ENCODE assay signal across 12 cellular contexts in genomic region chr21:37496972-37497371, GRCh38.
DNase-seq lines count a peak whose midpoint lies in the region; ATAC-seq, FAIRE-seq and TF ChIP-seq lines count a peak whose summit lies in the region.
"Had no signal": no experiment of that assay in that cellular context is flagged by ENCODE, and none has a peak within 500 bp of the region (broad histone marks: within the 10 kb centered on the region; RNA-seq: fewer than 3 reads in every experiment).

No MANE protein-coding gene starts in this region.

- CTCF ChIA-PET in GM12878 (lab: Yijun Ruan, JAX): interaction anchor here (0.5 to 2.4 kb wide), 11 partner anchors 9 to 520 kb away, joined by 3 to 18 read pairs (median 6); no protein-coding TSS in a partner anchor

- no peak overlapping the region for H3K27ac ChIP-seq in DOHH2 (ENCODE audit: low read depth, low read length)
- no peak overlapping the region for H3K27ac ChIP-seq in GM12878 (ENCODE audit: control insufficient read depth, insufficient read depth)
- H3K27ac ChIP-seq in Karpas-422 (ENCODE audit: low read length): no peak overlapping the region

- H3K9me3 Mint-ChIP-seq in mesothelial cell of epicardium: peaks cover 7% of the 10 kb centered on the region
- H3K9me3 Mint-ChIP-seq in activated naive CD4-positive, alpha-beta T cell treated with anti-CD3 and anti-CD28 coated beads, Interleukin-2, amount 50 U/mL, for 72 hours: no peaks in the 10 kb centered on the region

- H3K79me2 ChIP-seq in DOHH2 (ENCODE audit: control insufficient read depth, low read length) (peaks cover 23% of the 10 kb centered on the region), GM12878 (ENCODE audit: control insufficient read depth, insufficient read depth, low read length) (no peaks in the 10 kb centered on the region; the same call in 1 of the 2 replicates), Karpas-422 (ENCODE audit: low read length) (peaks cover 72% of the 10 kb centered on the region)

- peaks cover 38% of the 10 kb centered on the region for H3K36me3 Mint-ChIP-seq in mesothelial cell of epicardium
- H3K36me3 Mint-ChIP-seq in activated naive CD4-positive, alpha-beta T cell treated with anti-CD3 and anti-CD28 coated beads, Interleukin-2, amount 50 U/mL, for 72 hours: peaks cover 0 to 2% of the 10 kb centered on the region in 2 donors

- POLR2A ChIA-PET in GM12878 (lab: Charles Lee): interaction anchor here (1.0 kb wide), 1 partner anchor 26 kb away, joined by 3 read pairs; no protein-coding TSS in a partner anchor

- RAD21 ChIA-PET in GM12878 (lab: Charles Lee; ENCODE audit: unreplicated experiment): interaction anchor here (0.7 to 1.5 kb wide), 3 partner anchors 8 to 330 kb away, joined by 3 to 6 read pairs (median 6); no protein-coding TSS in a partner anchor

- SMC1A ChIA-PET in GM12878 (lab: Charles Lee; ENCODE audit: uncharacterized antibody, unreplicated experiment): interaction anchor here (0.7 to 2.3 kb wide), 13 partner anchors 9 to 330 kb away, joined by 3 to 11 read pairs (median 4); no protein-coding TSS in a partner anchor

- DNase-seq in GM12878 (ENCODE audit: low read depth, low spot score) (no peak), mesothelial cell of epicardium (ENCODE audit: low spot score in 2 of 2, unreplicated experiment in 2 of 2) (no peak), NCI-H2196 treated with DMSO at 0.1 percent for 48 hours (lab: John Stamatoyannopoulos, UW; ENCODE audit: unreplicated experiment) (no peak), Karpas-422 (no peak)
- DNase-seq in activated naive CD4-positive, alpha-beta T cell treated with anti-CD3 and anti-CD28 coated beads, Interleukin-2, amount 50 U/mL, for 72 hours (ENCODE audit: low spot score in 2 of 2): no peak
- DNase-seq: activated CD4-positive, CD25-positive, alpha-beta regulatory T cell; aorta; NK-92 treated with Interleukin-12 subunit alpha and Interleukin-12 subunit beta, amount 100 ng/mL, for 24 hours; occipital lobe had no signal

- H3F3A ChIP-seq in DOHH2 (ENCODE audit: control insufficient read depth, insufficient read depth): 0 out of 2 replicates have a peak, but pooled peaks cover 3% of the 10 kb centered on the region

- TF ChIP-seq EP300 in Ishikawa (IDR thresholded peaks at IDR 0.05; ENCODE audit: borderline replicate concordance): no peak
- TF ChIP-seq EP300 in GM12878 (IDR thresholded peaks at IDR 0.05; ENCODE audit: borderline replicate concordance in 1 of 2, control insufficient read depth in 1 of 2, low read depth in 2 of 2, low read length in 2 of 2): no peak

- no peaks in the 10 kb centered on the region for H3K4me1 Mint-ChIP-seq in mesothelial cell of epicardium

- TF ChIP-seq CTCF in DOHH2 (IDR thresholded peaks at IDR 0.05; ENCODE audit: low read depth, low read length, poor library complexity, severe bottlenecking) (peak; percentile 47), GM12878 (IDR thresholded peaks at IDR 0.05 in 2 of 3, conservative IDR thresholded peaks at IDR 0.05 in 1 of 3; ENCODE audit: control insufficient read depth in 2 of 3, extremely low read depth in 1 of 3, insufficient read depth in 1 of 3, low read depth in 3 of 3, low read length in 3 of 3) (peak in 1 of 3 experiments; percentile 19; a peak in 1 of 6 replicates), mesothelial cell of epicardium (IDR thresholded peaks at IDR 0.05; ENCODE audit: unreplicated experiment) (no peak)

- H3K9me3 ChIP-seq in DOHH2 (ENCODE audit: control insufficient read depth, insufficient read depth, low read length) (no peaks in the 10 kb centered on the region), GM12878 (replicated peaks; ENCODE audit: control insufficient read depth, insufficient read depth, low read length) (no peaks in the 10 kb centered on the region), Karpas-422 (ENCODE audit: low read length) (no peaks in the 10 kb centered on the region)

- peak overlapping the region; percentile 39 for H3K27ac Mint-ChIP-seq in mesothelial cell of epicardium
- H3K27ac Mint-ChIP-seq in activated naive CD4-positive, alpha-beta T cell treated with anti-CD3 and anti-CD28 coated beads, Interleukin-2, amount 50 U/mL, for 72 hours: no peak overlapping the region

- H3K36me3 ChIP-seq in DOHH2 (ENCODE audit: control insufficient read depth, low read length): peaks cover 62% of the 10 kb centered on the region
- H3K36me3 ChIP-seq in GM12878 (ENCODE audit: control insufficient read depth in 2 of 2, insufficient read depth in 2 of 2, low read length in 1 of 2): peaks cover 2 to 24% of the 10 kb centered on the region in 2 experiments; a peak in 3 of 4 replicates
- peaks cover 39% of the 10 kb centered on the region; the same call in 1 of the 2 replicates for H3K36me3 ChIP-seq in Karpas-422 (ENCODE audit: insufficient read depth, low read length)

- 45% methylated on average over 4 of the region's 4 CpGs for WGBS in GM12878 (ENCODE audit: insufficient coverage, insufficient replicate concordance, low lambda C conversion rate, missing lambda C conversion rate)

- intact Hi-C loops in GM12878 (cut with micrococcal nuclease; ENCODE audit: unreplicated experiment): loop anchor here (10.0 kb wide), 1 partner anchor 332 kb away; no protein-coding TSS in a partner anchor

- FAIRE-seq in GM12878 (lab: Jason Lieb, UNC): no peak

- TSS peak; percentile 4 for BruUV-seq in GM12878 (replicated peaks; lab: Mats Ljungman, UMichigan)

- H3K4me3 ChIP-seq in DOHH2 (ENCODE audit: low read length) (no peak overlapping the region), GM12878 (no peak overlapping the region), Karpas-422 (ENCODE audit: low read length) (no peak overlapping the region)

- H3K9ac ChIP-seq in GM12878 (ENCODE audit: control insufficient read depth, insufficient read depth, low read length) (no peak overlapping the region), Karpas-422 (ENCODE audit: low read length) (no peak overlapping the region)

- H3K27me3 ChIP-seq in DOHH2 (ENCODE audit: control insufficient read depth, low read length) (no peaks in the 10 kb centered on the region), GM12878 (replicated peaks in 1 of 2; ENCODE audit: control insufficient read depth in 2 of 2, insufficient read depth in 2 of 2, low read length in 1 of 2) (no peaks in the 10 kb centered on the region), Karpas-422 (ENCODE audit: low read length) (no peaks in the 10 kb centered on the region)

- no peak overlapping the region for H3K4me2 ChIP-seq in DOHH2 (ENCODE audit: low read length)
- no peak overlapping the region for H3K4me2 ChIP-seq in GM12878 (ENCODE audit: control insufficient read depth, insufficient read depth)
- H3K4me2 ChIP-seq in Karpas-422 (ENCODE audit: low read depth, low read length, poor library complexity, severe bottlenecking): no peak overlapping the region

- H2AFZ ChIP-seq in GM12878 (ENCODE audit: control insufficient read depth, low read depth, low read length): no peak overlapping the region
- no peak overlapping the region for H2AFZ ChIP-seq in Karpas-422 (ENCODE audit: low read length)

- TF ChIP-seq RAD21 in Ishikawa (IDR thresholded peaks at IDR 0.05; ENCODE audit: low read depth) (peak; percentile 20), GM12878 (IDR thresholded peaks at IDR 0.05; ENCODE audit: insufficient read depth, low read depth, low read length) (peak; percentile 25; the same call in 1 of the 2 replicates)

- H3K27me3 Mint-ChIP-seq in mesothelial cell of epicardium (ENCODE audit: low read depth): no peaks in the 10 kb centered on the region

- H4K20me1 ChIP-seq in DOHH2 (ENCODE audit: control insufficient read depth, insufficient read depth, low read depth, low read length) (no peaks in the 10 kb centered on the region), GM12878 (ENCODE audit: control insufficient read depth, insufficient read depth) (no peaks in the 10 kb centered on the region), Karpas-422 (ENCODE audit: insufficient read depth, low read depth, low read length) (no peaks in the 10 kb centered on the region)

- TF ChIP-seq POLR2A in GM12878 (IDR thresholded peaks at IDR 0.05; ENCODE audit: low read depth, low read length): no peak

- H3K9me2 ChIP-seq in DOHH2 (replicated peaks; ENCODE audit: control insufficient read depth, low read length): no peaks in the 10 kb centered on the region
- no peaks in the 10 kb centered on the region for H3K9me2 ChIP-seq in Karpas-422 (replicated peaks; ENCODE audit: insufficient read depth, low read length)

- H3K4me3 Mint-ChIP-seq in mesothelial cell of epicardium: no peak overlapping the region

- peak; percentile 35; the same call in 1 of the 3 replicates for ATAC-seq in GM12878
- ATAC-seq in activated naive CD4-positive, alpha-beta T cell treated with anti-CD3 and anti-CD28 coated beads, Interleukin-2, amount 50 U/mL, for 72 hours: no peak
- ATAC-seq in HG03139 (IDR thresholded peaks at IDR 0.05; ENCODE audit: unreplicated experiment): no peak

- H3K4me1 ChIP-seq in DOHH2 (ENCODE audit: control insufficient read depth, low read length): no peaks in the 10 kb centered on the region
- H3K4me1 ChIP-seq in GM12878 (ENCODE audit: control insufficient read depth, insufficient read depth, low read length): no peaks in the 10 kb centered on the region
- peaks cover 11% of the 10 kb centered on the region for H3K4me1 ChIP-seq in Karpas-422 (ENCODE audit: low read length)

- in situ Hi-C loops in GM12878 (cut with MboI): no loop called here

TF ChIP-seq in Ishikawa, 13 proteins besides CTCF, POLR2A, EP300 and RAD21 (continues in another document):
- TF ChIP-seq NFIC (IDR thresholded peaks at IDR 0.05) (no peak), TEAD4 (IDR thresholded peaks at IDR 0.05) (no peak), MAX (IDR thresholded peaks at IDR 0.05) (no peak), TCF12 (IDR thresholded peaks at IDR 0.05; ENCODE audit: low read depth) (no peak)
